1 cellular context compared by ENCODE assay signal in the genomic region with DNA sequence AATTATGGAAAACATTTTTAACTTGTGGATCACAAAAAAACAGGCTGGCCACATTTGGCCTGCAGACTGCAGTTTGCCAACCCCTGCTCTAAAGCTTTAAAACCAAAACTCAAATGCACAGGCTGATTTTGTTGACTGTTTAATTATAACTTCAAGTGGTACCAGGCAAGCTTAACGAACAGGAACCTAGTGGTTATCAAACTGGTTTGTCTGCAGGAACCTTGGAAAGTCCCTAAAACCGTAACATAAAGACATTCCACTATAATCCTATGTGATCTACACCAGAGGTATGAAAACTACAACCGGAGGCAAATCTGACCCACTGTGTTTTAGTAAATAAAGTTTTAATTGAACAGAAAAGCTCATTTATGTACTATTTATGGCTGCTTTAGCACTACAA.
TF ChIP-seq lines count a peak whose summit lies in the region.

No MANE protein-coding gene starts in this region.

TF ChIP-seq in GM23338, 12 proteins besides CTCF, POLR2A, EP300 and RAD21 (continued from another document):
- no peak for TF ChIP-seq ZNF462 (CRISPR knock-in tag; IDR thresholded peaks at IDR 0.05)
- no peak for TF ChIP-seq POLR2AphosphoS5 (IDR thresholded peaks at IDR 0.05; ENCODE audit: low read depth)
- no peak for TF ChIP-seq EZH2 (IDR thresholded peaks at IDR 0.05; ENCODE audit: low read depth, unreplicated experiment)
- TF ChIP-seq JUNB (IDR thresholded peaks at IDR 0.05; ENCODE audit: unreplicated experiment), result no peak
- no peak for TF ChIP-seq EZH2phosphoT487 (IDR thresholded peaks at IDR 0.05; ENCODE audit: unreplicated experiment)
- no peak for TF ChIP-seq CREB1 (CRISPR knock-in tag; IDR thresholded peaks at IDR 0.05; ENCODE audit: low read depth)
- no peak for TF ChIP-seq ZNF331 (CRISPR knock-in tag; IDR thresholded peaks at IDR 0.05; ENCODE audit: low read depth)
- TF ChIP-seq ZNF114 (CRISPR knock-in tag; IDR thresholded peaks at IDR 0.05), result no peak
- TF ChIP-seq, protein P1, sequence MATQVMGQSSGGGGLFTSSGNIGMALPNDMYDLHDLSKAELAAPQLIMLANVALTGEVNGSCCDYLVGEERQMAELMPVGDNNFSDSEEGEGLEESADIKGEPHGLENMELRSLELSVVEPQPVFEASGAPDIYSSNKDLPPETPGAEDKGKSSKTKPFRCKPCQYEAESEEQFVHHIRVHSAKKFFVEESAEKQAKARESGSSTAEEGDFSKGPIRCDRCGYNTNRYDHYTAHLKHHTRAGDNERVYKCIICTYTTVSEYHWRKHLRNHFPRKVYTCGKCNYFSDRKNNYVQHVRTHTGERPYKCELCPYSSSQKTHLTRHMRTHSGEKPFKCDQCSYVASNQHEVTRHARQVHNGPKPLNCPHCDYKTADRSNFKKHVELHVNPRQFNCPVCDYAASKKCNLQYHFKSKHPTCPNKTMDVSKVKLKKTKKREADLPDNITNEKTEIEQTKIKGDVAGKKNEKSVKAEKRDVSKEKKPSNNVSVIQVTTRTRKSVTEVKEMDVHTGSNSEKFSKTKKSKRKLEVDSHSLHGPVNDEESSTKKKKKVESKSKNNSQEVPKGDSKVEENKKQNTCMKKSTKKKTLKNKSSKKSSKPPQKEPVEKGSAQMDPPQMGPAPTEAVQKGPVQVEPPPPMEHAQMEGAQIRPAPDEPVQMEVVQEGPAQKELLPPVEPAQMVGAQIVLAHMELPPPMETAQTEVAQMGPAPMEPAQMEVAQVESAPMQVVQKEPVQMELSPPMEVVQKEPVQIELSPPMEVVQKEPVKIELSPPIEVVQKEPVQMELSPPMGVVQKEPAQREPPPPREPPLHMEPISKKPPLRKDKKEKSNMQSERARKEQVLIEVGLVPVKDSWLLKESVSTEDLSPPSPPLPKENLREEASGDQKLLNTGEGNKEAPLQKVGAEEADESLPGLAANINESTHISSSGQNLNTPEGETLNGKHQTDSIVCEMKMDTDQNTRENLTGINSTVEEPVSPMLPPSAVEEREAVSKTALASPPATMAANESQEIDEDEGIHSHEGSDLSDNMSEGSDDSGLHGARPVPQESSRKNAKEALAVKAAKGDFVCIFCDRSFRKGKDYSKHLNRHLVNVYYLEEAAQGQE (IDR thresholded peaks at IDR 0.05; ENCODE audit: unreplicated experiment), result no peak
- TF ChIP-seq ETS1 (IDR thresholded peaks at IDR 0.05), result no peak
- no peak for TF ChIP-seq NANOG (IDR thresholded peaks at IDR 0.05; ENCODE audit: borderline replicate concordance)
TF ChIP-seq in GM23338: peak in this region for 0.
